Comparison of ENCODE assay signal across 14 cellular contexts in the genomic region with DNA sequence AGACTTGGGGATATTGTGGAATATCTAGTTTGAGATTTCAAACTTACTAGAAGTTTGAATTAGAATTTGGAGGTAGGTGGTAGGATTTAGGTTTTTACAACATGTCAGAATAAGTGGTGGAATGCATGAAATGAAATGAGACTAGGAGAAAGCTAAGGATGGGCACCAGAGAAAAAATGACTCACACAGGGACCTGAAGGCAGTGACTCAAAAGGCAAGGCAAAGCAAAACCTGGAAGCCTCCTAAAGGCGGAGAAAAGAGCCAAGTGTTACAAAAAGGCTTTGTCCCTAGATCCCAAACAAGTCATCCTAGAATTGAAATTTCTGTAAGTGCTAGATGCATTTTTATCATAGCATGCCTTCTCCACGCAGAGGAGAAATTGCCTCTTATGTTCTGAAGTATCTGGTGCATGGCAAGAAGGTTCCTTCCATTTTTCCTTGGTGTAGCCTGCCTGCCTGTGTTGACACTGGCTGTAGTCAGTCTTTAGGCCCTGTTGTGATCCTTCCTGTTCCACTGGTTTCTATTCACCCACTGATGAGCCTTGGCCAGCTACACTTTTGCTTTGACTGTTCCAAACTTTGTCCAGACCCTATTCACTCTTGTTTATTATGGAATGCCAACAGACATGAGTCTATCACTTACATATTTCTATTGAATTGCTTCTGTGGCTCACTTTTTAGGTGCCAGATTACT.
A peak's percentile ranks its signal among the peaks of the same experiment; 100 is the strongest.
DNase-seq lines count a peak whose midpoint lies in the region; ATAC-seq and TF ChIP-seq lines count a peak whose summit lies in the region.
"Had no signal": no experiment of that assay in that cellular context is flagged by ENCODE, and none has a peak within 500 bp of the region (broad histone marks: within the 10 kb centered on the region; RNA-seq: fewer than 3 reads in every experiment).

No MANE protein-coding gene starts in this region.

- H3K9me2 ChIP-seq in PC-9 (ENCODE audit: insufficient read depth), result no peaks in the 10 kb centered on the region

- no peaks in the 10 kb centered on the region for H3K36me3 Mint-ChIP-seq in CD4-positive, alpha-beta T cell (ENCODE audit: low read depth)

- CTCF ChIA-PET in PC-9 (lab: Charles Lee), result no interaction called here
- CTCF ChIA-PET in CD4-positive, alpha-beta T cell (lab: Charles Lee), result no interaction called here

- H3K9ac ChIP-seq in mesendoderm (ENCODE audit: low read length), result no peak overlapping the region

- POLR2A ChIA-PET in PC-9 (lab: Charles Lee; ENCODE audit: unreplicated experiment), result interaction anchor here (0.7 kb wide), 1 partner anchor 450 kb away, joined by 3 read pairs; no protein-coding TSS in a partner anchor
- POLR2A ChIA-PET in CD4-positive, alpha-beta T cell (lab: Charles Lee), result no interaction called here

- no peaks in the 10 kb centered on the region for H3K4me1 Mint-ChIP-seq in CD4-positive, alpha-beta T cell (ENCODE audit: low read depth)
- H3K4me1 Mint-ChIP-seq: stimulated activated naive CD8-positive, alpha-beta T cell treated with anti-CD3 and anti-CD28 coated beads, Interleukin-15, amount 100 ng/mL, for 72 hours had no signal

- DNase-seq in EL (peak; percentile 73), PC-9 (peak; percentile 44 to 49), epithelial cell of esophagus (ENCODE audit: low read depth) (peak; percentile 85), mesendoderm (peak; percentile 37), midbrain (lab: John Stamatoyannopoulos, UW) (no peak), NCI-H2107 treated with DMSO at 0.1 percent for 48 hours (lab: John Stamatoyannopoulos, UW; ENCODE audit: unreplicated experiment) (no peak)
- no peak for DNase-seq in CD4-positive, alpha-beta T cell
- DNase-seq: activated CD8-positive, alpha-beta memory T cell treated with anti-CD3 and anti-CD28 coated beads for 24 hours; activated gamma-delta T cell treated with Interleukin-2 at 50 U/mL for 16 hours; H9; NCI-H526 treated with DMSO at 0.1 percent for 48 hours; stimulated activated naive CD8-positive, alpha-beta T cell treated with anti-CD3 and anti-CD28 coated beads, Interleukin-15, amount 100 ng/mL, for 72 hours had no signal

- no peak for TF ChIP-seq CTCF in PC-9 (conservative IDR thresholded peaks at IDR 0.05)
- no peak for TF ChIP-seq CTCF in epithelial cell of esophagus (IDR thresholded peaks at IDR 0.05; ENCODE audit: insufficient read depth, low read depth, low read length, missing control alignments)
- TF ChIP-seq CTCF in CD4-positive, alpha-beta T cell (IDR thresholded peaks at IDR 0.05), result no peak

- H3F3A ChIP-seq in PC-9 (ENCODE audit: insufficient read depth, low read depth), result no peaks in the 10 kb centered on the region

- H2AK5ac ChIP-seq in mesendoderm (ENCODE audit: low read length), result no peak overlapping the region

- no peak overlapping the region for H3K56ac ChIP-seq in mesendoderm (ENCODE audit: low read length)

- no peak overlapping the region for H3K4me3 Mint-ChIP-seq in CD4-positive, alpha-beta T cell
- H3K4me3 Mint-ChIP-seq: H9; stimulated activated naive CD8-positive, alpha-beta T cell treated with anti-CD3 and anti-CD28 coated beads, Interleukin-15, amount 100 ng/mL, for 72 hours had no signal

- no peak overlapping the region for H2BK120ac ChIP-seq in mesendoderm (ENCODE audit: low read depth, low read length)

- no peak for ATAC-seq in CD4-positive, alpha-beta T cell (ENCODE audit: poor library complexity)
- no peak for ATAC-seq in HG03342 (IDR thresholded peaks at IDR 0.05; ENCODE audit: unreplicated experiment)
- ATAC-seq: stimulated activated naive CD8-positive, alpha-beta T cell treated with anti-CD3 and anti-CD28 coated beads, Interleukin-15, amount 100 ng/mL, for 72 hours had no signal

- H3K79me2 ChIP-seq in PC-9 (ENCODE audit: low read depth) (no peaks in the 10 kb centered on the region), mesendoderm (ENCODE audit: control insufficient read depth, insufficient read depth, low read length) (no peaks in the 10 kb centered on the region)

- no peak overlapping the region for H3K4me3 ChIP-seq in PC-9
- no peak overlapping the region for H3K4me3 ChIP-seq in epithelial cell of esophagus (ENCODE audit: low read length)
- no peak overlapping the region for H3K4me3 ChIP-seq in mesendoderm (ENCODE audit: low read length)
- H3K4me3 ChIP-seq: right atrium auricular region had no signal

- no TSS peak for BruUV-seq in PC-9 (replicated peaks; lab: Mats Ljungman, UMichigan)

- H3K27me3 Mint-ChIP-seq in CD4-positive, alpha-beta T cell, result no peaks in the 10 kb centered on the region
- H3K27me3 Mint-ChIP-seq: stimulated activated naive CD8-positive, alpha-beta T cell treated with anti-CD3 and anti-CD28 coated beads, Interleukin-15, amount 100 ng/mL, for 72 hours had no signal

- H3K36me3 ChIP-seq in PC-9 (ENCODE audit: low read depth) (no peaks in the 10 kb centered on the region), mesendoderm (ENCODE audit: control insufficient read depth, insufficient read depth, low read length) (no peaks in the 10 kb centered on the region)
- H3K36me3 ChIP-seq: right atrium auricular region had no signal

- no peak overlapping the region for H4K8ac ChIP-seq in mesendoderm (ENCODE audit: low read depth, low read length)

- no CpG with 5 or more reads among the region's 2 CpGs for WGBS in mesendoderm (ENCODE audit: extremely low coverage, insufficient coverage, low lambda C conversion rate)

- no peaks in the 10 kb centered on the region for H3K27me3 ChIP-seq in PC-9 (ENCODE audit: insufficient read depth, low read depth)
- no peaks in the 10 kb centered on the region for H3K27me3 ChIP-seq in mesendoderm (ENCODE audit: insufficient read depth, low read length, poor library complexity)
- no peaks in the 10 kb centered on the region for H3K27me3 ChIP-seq in CD4-positive, alpha-beta T cell (ENCODE audit: control insufficient read depth, insufficient read depth, low read length)
- H3K27me3 ChIP-seq: right atrium auricular region had no signal

- H4K5ac ChIP-seq in mesendoderm (ENCODE audit: low read length), result no peak overlapping the region

- H3K23ac ChIP-seq in mesendoderm (ENCODE audit: low read length), result no peak overlapping the region

- intact Hi-C loops in PC-9 (cut with micrococcal nuclease; ENCODE audit: unreplicated experiment), result loop anchor here (1.0 kb wide), 2 partner anchors 40 to 111 kb away; no protein-coding TSS in a partner anchor
- intact Hi-C loops in CD4-positive, alpha-beta T cell (cut with DNase I, micrococcal nuclease), result no loop called here

- no peak overlapping the region for H3K27ac Mint-ChIP-seq in CD4-positive, alpha-beta T cell
- H3K27ac Mint-ChIP-seq: stimulated activated naive CD8-positive, alpha-beta T cell treated with anti-CD3 and anti-CD28 coated beads, Interleukin-15, amount 100 ng/mL, for 72 hours had no signal

- H2BK5ac ChIP-seq in mesendoderm (ENCODE audit: low read length), result no peak overlapping the region

- H3K4ac ChIP-seq in mesendoderm (ENCODE audit: low read depth, low read length), result no peak overlapping the region

- H3K79me1 ChIP-seq in mesendoderm (ENCODE audit: low read length), result no peaks in the 10 kb centered on the region

- no peak overlapping the region for H3K4me2 ChIP-seq in PC-9
- H3K4me2 ChIP-seq in mesendoderm (ENCODE audit: low read length), result no peak overlapping the region

- H3K4me1 ChIP-seq in PC-9 (replicated peaks; ENCODE audit: insufficient read depth) (0 out of 2 replicates have a peak, but pooled peaks cover 4% of the 10 kb centered on the region), mesendoderm (ENCODE audit: control insufficient read depth, low read depth, low read length) (no peaks in the 10 kb centered on the region)
- H3K4me1 ChIP-seq: right atrium auricular region had no signal

- no peak overlapping the region for H2BK15ac ChIP-seq in mesendoderm (replicated peaks; ENCODE audit: low read depth)

- H3K9me3 Mint-ChIP-seq in CD4-positive, alpha-beta T cell, result peaks cover 7% of the 10 kb centered on the region
- H3K9me3 Mint-ChIP-seq: H9 had no signal

- H4K20me1 ChIP-seq in PC-9 (ENCODE audit: insufficient read depth), result no peaks in the 10 kb centered on the region

- no peak overlapping the region for H3K18ac ChIP-seq in mesendoderm (ENCODE audit: low read length)

- H3K9me3 ChIP-seq in PC-9 (ENCODE audit: insufficient read depth, low read depth), result no peaks in the 10 kb centered on the region
- no peaks in the 10 kb centered on the region for H3K9me3 ChIP-seq in CD4-positive, alpha-beta T cell (ENCODE audit: control insufficient read depth, low read length)
- H3K9me3 ChIP-seq: right atrium auricular region had no signal

- H3K27ac ChIP-seq in PC-9 (no peak overlapping the region), mesendoderm (ENCODE audit: low read depth, low read length) (no peak overlapping the region)
- no peak overlapping the region for H3K27ac ChIP-seq in CD4-positive, alpha-beta T cell (ENCODE audit: low read depth, low read length)
- H3K27ac ChIP-seq: right atrium auricular region had no signal

- H2AFZ ChIP-seq in PC-9, result no peak overlapping the region

Comparison
In these comparisons a context has a peak if more than half of its experiments do, and no peak if none do; other contexts are left out.
1. DNase-seq: peak in EL (single experiment), PC-9 (2 of 2), epithelial cell of esophagus (single experiment) and mesendoderm (single experiment); none in CD4-positive, alpha-beta T cell (0 of 10), midbrain (single experiment) and NCI-H2107 treated with DMSO at 0.1 percent for 48 hours (single experiment).